ENCODE assay signal across 21 cellular contexts in the genomic region with DNA sequence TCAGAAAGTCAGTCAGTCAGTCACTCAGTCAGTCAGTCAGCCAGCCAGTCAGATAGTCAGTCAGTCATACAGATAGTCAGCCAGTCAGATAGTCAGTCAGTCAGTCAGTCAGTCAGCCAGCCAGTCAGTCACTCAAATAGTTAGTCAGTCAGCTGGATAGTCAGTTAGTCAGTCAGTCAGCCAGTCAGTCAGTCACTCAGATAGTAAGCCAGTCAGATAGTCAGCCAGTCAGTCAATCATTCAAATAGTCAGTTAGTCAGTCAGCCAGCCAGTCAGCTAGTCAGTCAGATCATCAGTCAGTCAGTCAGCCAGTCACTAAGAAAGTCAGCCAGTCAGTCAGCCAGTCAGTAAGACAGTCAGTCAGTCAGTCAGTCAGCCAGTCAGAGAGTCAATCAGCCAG.
"Had no signal": no experiment of that assay in that cellular context is flagged by ENCODE, and none has a peak within 500 bp of the region (broad histone marks: within the 10 kb centered on the region; RNA-seq: fewer than 3 reads in every experiment).

No MANE protein-coding gene starts in this region.

- H3K27me3 ChIP-seq: colonic mucosa, esophagus muscularis mucosa, right atrium auricular region, testis, tibial artery, upper lobe of left lung had no signal

- H3K4me3 ChIP-seq: colonic mucosa, esophagus muscularis mucosa, lower lobe of right lung, prostate gland, right atrium auricular region, testis, tibial artery, upper lobe of left lung had no signal

- H3K4me1 ChIP-seq: colonic mucosa, esophagus muscularis mucosa, lower lobe of right lung, prostate gland, right atrium auricular region, testis, tibial artery, upper lobe of left lung had no signal

- ATAC-seq: left ventricle myocardium superior; lower lobe of right lung; natural killer cell; sciatic nerve; stimulated activated effector memory CD8-positive, alpha-beta T cell treated with anti-CD3 and anti-CD28 coated beads, Interleukin-12 subunit alpha, Interleukin-12 subunit beta, amount 100 ng/mL, for 72 hours; stimulated activated naive CD8-positive, alpha-beta T cell treated with anti-CD3 and anti-CD28 coated beads, Interleukin-15, Interleukin-2, amounts not matched to agents 100 U/mL and 50 U/mL, for 24 hours had no signal

- H3K36me3 ChIP-seq: colonic mucosa, esophagus muscularis mucosa, lower lobe of right lung, prostate gland, right atrium auricular region, tibial artery, upper lobe of left lung had no signal

- H3K27ac ChIP-seq: colonic mucosa, esophagus muscularis mucosa, lower lobe of right lung, prostate gland, right atrium auricular region, testis, tibial artery, upper lobe of left lung had no signal

- DNase-seq: colonic mucosa; effector CD8-positive, alpha-beta T cell; hypothalamus; immature natural killer cell; islet precursor cell; kidney glomerular epithelial cell; left ventricle myocardium superior; lower lobe of right lung; natural killer cell; stimulated activated CD4-positive, alpha-beta T cell treated with anti-CD3 and anti-CD28 coated beads, Interleukin-2, amount 100 ng/mL, for 24 hours; stimulated activated CD4-positive, alpha-beta T cell treated with anti-CD3 and anti-CD28 coated beads, Interleukin-4, amount 100 ng/mL, for 24 hours; stimulated activated naive CD8-positive, alpha-beta T cell treated with anti-CD3 and anti-CD28 coated beads, Interleukin-15, Interleukin-2, amounts not matched to agents 100 U/mL and 50 U/mL, for 24 hours; substantia nigra; testis; tibial artery; upper lobe of left lung had no signal

- H3K9me3 ChIP-seq: colonic mucosa, esophagus muscularis mucosa, lower lobe of right lung, prostate gland, right atrium auricular region, testis, tibial artery, upper lobe of left lung had no signal
